In the genomic region with DNA sequence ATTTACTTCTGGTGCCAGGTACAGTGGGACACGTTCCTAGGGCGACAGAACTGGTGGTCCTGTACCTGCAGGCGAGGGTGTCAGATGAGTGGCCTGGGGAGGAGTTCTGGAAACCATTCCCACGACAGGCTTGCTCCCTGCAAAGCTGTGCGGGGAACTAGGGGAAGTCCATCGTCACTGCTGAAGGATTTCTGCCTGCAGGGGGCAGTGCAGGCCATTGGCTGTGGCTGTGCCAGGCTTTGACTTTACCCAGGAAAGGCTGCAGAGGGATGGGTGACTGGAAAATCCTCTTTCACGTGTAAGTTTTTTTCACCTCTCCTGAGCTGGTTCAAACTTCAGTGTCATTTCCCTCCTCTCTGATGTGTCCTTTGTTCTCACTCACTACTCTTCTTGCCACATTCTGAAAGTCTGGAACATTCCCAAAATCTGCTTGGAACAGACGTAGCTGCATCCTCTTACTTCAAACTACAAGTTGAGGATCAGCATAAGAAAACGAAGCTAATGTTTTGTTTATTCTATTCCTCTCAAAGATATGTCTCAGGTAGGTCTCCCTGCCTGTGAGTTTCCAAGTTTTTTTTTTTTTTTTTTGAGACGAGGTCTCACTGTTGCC, we compare ENCODE assay signal across 8 cellular contexts.
DNase-seq lines count a peak whose midpoint lies in the region; ATAC-seq and TF ChIP-seq lines count a peak whose summit lies in the region.

No MANE protein-coding gene starts in this region.

- H3K27me3 ChIP-seq in foreskin keratinocyte: no peaks in the 10 kb centered on the region
- H3K27me3 ChIP-seq in uterus: no peaks in the 10 kb centered on the region

- TF ChIP-seq CTCF in foreskin keratinocyte (conservative IDR thresholded peaks at IDR 0.05) (peak; percentile 89), osteocyte (IDR thresholded peaks at IDR 0.05) (peak; percentile 63), uterus (IDR thresholded peaks at IDR 0.05) (peak; percentile 61 to 70 (median 66))

- no peak for TF ChIP-seq POLR2A in uterus (IDR thresholded peaks at IDR 0.05)

- H3K36me3 Mint-ChIP-seq in activated T-cell treated with anti-CD3 and anti-CD28 coated beads, Interleukin-2, amount 50 U/mL, for 4 hours (ENCODE audit: insufficient read depth): no peaks in the 10 kb centered on the region
- H3K36me3 Mint-ChIP-seq in osteocyte (ENCODE audit: unreplicated experiment): no peaks in the 10 kb centered on the region

- intact Hi-C loops in uterus (cut with DNase I; ENCODE audit: low total_unique reads): no loop called here

- peak; percentile 73 for DNase-seq in CD1c-positive myeloid dendritic cell (ENCODE audit: extremely low spot score)
- peak; percentile 20 for DNase-seq in NOMO-1 treated with dmso at 0.1 percent for 144 hours (lab: John Stamatoyannopoulos, UW; ENCODE audit: unreplicated experiment)
- DNase-seq in activated T-cell treated with anti-CD3 and anti-CD28 coated beads, Interleukin-2, amount 50 U/mL, for 4 hours: peak; percentile 22
- DNase-seq in foreskin keratinocyte: peak; percentile 24 to 56
- DNase-seq in osteocyte (ENCODE audit: extremely low spot score, unreplicated experiment): no peak
- peak; percentile 65 to 68 for DNase-seq in uterus

- no peaks in the 10 kb centered on the region for H3K4me1 ChIP-seq in foreskin keratinocyte
- H3K4me1 ChIP-seq in uterus: no peaks in the 10 kb centered on the region

- H3K4me1 Mint-ChIP-seq in activated T-cell treated with anti-CD3 and anti-CD28 coated beads, Interleukin-2, amount 50 U/mL, for 4 hours (ENCODE audit: low read depth): peaks cover 4% of the 10 kb centered on the region
- peaks cover 6% of the 10 kb centered on the region for H3K4me1 Mint-ChIP-seq in osteocyte (ENCODE audit: unreplicated experiment)

- no peak overlapping the region for H3K27ac Mint-ChIP-seq in osteocyte (ENCODE audit: unreplicated experiment)

- H3K27ac ChIP-seq in foreskin keratinocyte (no peak overlapping the region), uterus (no peak overlapping the region)

- no peak overlapping the region for H3K4me3 Mint-ChIP-seq in activated T-cell treated with anti-CD3 and anti-CD28 coated beads, Interleukin-2, amount 50 U/mL, for 4 hours
- H3K4me3 Mint-ChIP-seq in osteocyte (ENCODE audit: unreplicated experiment): no peak overlapping the region

- ATAC-seq in GM19025 (IDR thresholded peaks at IDR 0.05; ENCODE audit: low read depth, unreplicated experiment): peak; percentile 42
- peak; percentile 62 for ATAC-seq in HG03442 (IDR thresholded peaks at IDR 0.05; ENCODE audit: unreplicated experiment)
- peak in 1 of 2 donors; percentile 51 for ATAC-seq in activated T-cell treated with anti-CD3 and anti-CD28 coated beads, Interleukin-2, amount 50 U/mL, for 4 hours
- ATAC-seq in foreskin keratinocyte: peak; percentile 89

- H3K9me3 Mint-ChIP-seq in activated T-cell treated with anti-CD3 and anti-CD28 coated beads, Interleukin-2, amount 50 U/mL, for 4 hours: no peaks in the 10 kb centered on the region
- no peaks in the 10 kb centered on the region for H3K9me3 Mint-ChIP-seq in osteocyte (ENCODE audit: unreplicated experiment)

- H3K9me3 ChIP-seq in uterus: no peaks in the 10 kb centered on the region

- peaks cover 9% of the 10 kb centered on the region for H3K27me3 Mint-ChIP-seq in activated T-cell treated with anti-CD3 and anti-CD28 coated beads, Interleukin-2, amount 50 U/mL, for 4 hours (ENCODE audit: low read depth)
- H3K27me3 Mint-ChIP-seq in osteocyte (ENCODE audit: unreplicated experiment): no peaks in the 10 kb centered on the region

- no peak overlapping the region for H3K4me3 ChIP-seq in uterus

- H3K36me3 ChIP-seq in uterus: no peaks in the 10 kb centered on the region
